In genomic region chr5:128973244-128973643, GRCh38 we compare ENCODE assay signal across 1 cellular context.
TF ChIP-seq lines count a peak whose summit lies in the region.

No MANE protein-coding gene starts in this region.

TF ChIP-seq in HepG2, 621 proteins besides CTCF, POLR2A, EP300 and RAD21 (continued from another document):
- no peak for TF ChIP-seq ZNF34 (CRISPR knock-in tag; IDR thresholded peaks at IDR 0.05; ENCODE audit: borderline replicate concordance)
- TF ChIP-seq ZNF891 (CRISPR knock-in tag; IDR thresholded peaks at IDR 0.05), result no peak
- no peak for TF ChIP-seq ZNF547 (CRISPR knock-in tag; IDR thresholded peaks at IDR 0.05)
- no peak for TF ChIP-seq KDM5A (IDR thresholded peaks at IDR 0.05; ENCODE audit: borderline replicate concordance, low read length)
- no peak for TF ChIP-seq MZF1 (CRISPR knock-in tag; IDR thresholded peaks at IDR 0.05; ENCODE audit: borderline replicate concordance)
TF ChIP-seq in HepG2: peak in this region for 0.
